In genomic region chr13:27918918-27919255, GRCh38 we compare ENCODE assay signal across 19 cellular contexts. TPM values are rescaled to one million over a fixed set of nuclear protein-coding genes. Genes with fewer than 3 reads are reported as not detected.
DNase-seq lines count a peak whose midpoint lies in the region; ATAC-seq and TF ChIP-seq lines count a peak whose summit lies in the region.
"Had no signal": no experiment of that assay in that cellular context is flagged by ENCODE, and none has a peak within 500 bp of the region (broad histone marks: within the 10 kb centered on the region; RNA-seq: fewer than 3 reads in every experiment).

No MANE protein-coding gene starts in this region.

- CTCF ChIA-PET in activated CD4-positive, alpha-beta T cell treated with anti-CD3 and anti-CD28 coated beads, Interleukin-2, amount 10 ng/mL, durations not matched to agents 7 days and 5 days (lab: Charles Lee): interaction anchor here (1.3 to 1.8 kb wide), 2 partner anchors 57 to 123 kb away, joined by 4 to 6 read pairs; no protein-coding TSS in a partner anchor
- CTCF ChIA-PET in Panc1 (lab: Charles Lee): no interaction called here

- peaks cover 3% of the 10 kb centered on the region; the same call in 1 of the 2 replicates for H3K4me1 ChIP-seq in Panc1 (ENCODE audit: control insufficient read depth, insufficient read depth, low read length)
- H3K4me1 ChIP-seq in hepatocyte (ENCODE audit: insufficient read depth): peaks cover 19% of the 10 kb centered on the region
- H3K4me1 ChIP-seq in osteoblast (ENCODE audit: insufficient read depth, low read length): no peaks in the 10 kb centered on the region
- H3K4me1 ChIP-seq in upper lobe of right lung: peaks cover 35% of the 10 kb centered on the region

- in situ Hi-C loops in Panc1 (cut with HindIII; ENCODE audit: low pct_unique_long_range_greater_than_20kb, low sequenced_read_pairs): no loop called here

- TF ChIP-seq CTCF in Panc1 (IDR thresholded peaks at IDR 0.05): no peak
- TF ChIP-seq CTCF in hepatocyte (IDR thresholded peaks at IDR 0.05; ENCODE audit: poor library complexity): no peak
- no peak for TF ChIP-seq CTCF in osteoblast (IDR thresholded peaks at IDR 0.05; ENCODE audit: extremely low read depth, low read depth, low read length)
- TF ChIP-seq CTCF in upper lobe of right lung (IDR thresholded peaks at IDR 0.05): no peak

- H3K27me3 ChIP-seq in Panc1 (ENCODE audit: control insufficient read depth, insufficient read depth, low read length) (no peaks in the 10 kb centered on the region), hepatocyte (peaks cover 98% of the 10 kb centered on the region), osteoblast (ENCODE audit: insufficient read depth, low read length) (peaks cover 87% of the 10 kb centered on the region), upper lobe of right lung (peaks cover 100% of the 10 kb centered on the region)

- H3K79me2 ChIP-seq in hepatocyte: no peaks in the 10 kb centered on the region
- no peaks in the 10 kb centered on the region for H3K79me2 ChIP-seq in osteoblast (ENCODE audit: insufficient read depth, low read length)

- peaks cover 6% of the 10 kb centered on the region for H3K36me3 Mint-ChIP-seq in activated CD4-positive, alpha-beta T cell treated with anti-CD3 and anti-CD28 coated beads, Interleukin-2, amount 10 ng/mL, durations not matched to agents 7 days and 5 days (ENCODE audit: low read depth)

- H3K27me3 Mint-ChIP-seq in activated CD4-positive, alpha-beta T cell treated with anti-CD3 and anti-CD28 coated beads, Interleukin-2, amount 10 ng/mL, durations not matched to agents 7 days and 5 days: peaks cover 82% of the 10 kb centered on the region

- ATAC-seq in Panc1: no peak
- ATAC-seq in Right ventricle myocardium superior (ENCODE audit: poor library complexity): no peak
- ATAC-seq in upper lobe of right lung: no peak
- ATAC-seq: K562 had no signal

- no peak overlapping the region for H3K4me3 Mint-ChIP-seq in activated CD4-positive, alpha-beta T cell treated with anti-CD3 and anti-CD28 coated beads, Interleukin-2, amount 10 ng/mL, durations not matched to agents 7 days and 5 days
- H3K4me3 Mint-ChIP-seq: HFFc6 had no signal

- H2AFZ ChIP-seq in hepatocyte: no peak overlapping the region
- no peak overlapping the region for H2AFZ ChIP-seq in osteoblast (ENCODE audit: low read length)

- H4K20me1 ChIP-seq in hepatocyte (ENCODE audit: insufficient read depth, poor library complexity, severe bottlenecking) (no peaks in the 10 kb centered on the region), osteoblast (ENCODE audit: insufficient read depth, low read length) (no peaks in the 10 kb centered on the region)

- H3K4me3 ChIP-seq in Panc1 (ENCODE audit: low read depth in 2 of 2, low read length in 2 of 2) (peak overlapping the region; percentile 35 to 57; a peak in 3 of 4 replicates), hepatocyte (no peak overlapping the region), osteoblast (ENCODE audit: insufficient read depth, low read length) (no peak overlapping the region), upper lobe of right lung (no peak overlapping the region)
- H3K4me3 ChIP-seq: K562 had no signal

- POLR2A ChIA-PET in activated CD4-positive, alpha-beta T cell treated with anti-CD3 and anti-CD28 coated beads, Interleukin-2, amount 10 ng/mL, durations not matched to agents 7 days and 5 days (lab: Charles Lee): no interaction called here
- POLR2A ChIA-PET in Panc1 (lab: Charles Lee): no interaction called here

- intact Hi-C loops in Panc1 (cut with micrococcal nuclease; ENCODE audit: unreplicated experiment) (no loop called here), Right ventricle myocardium superior (cut with DNase I) (no loop called here), upper lobe of right lung (cut with DNase I) (no loop called here)

- no peaks in the 10 kb centered on the region for H3K9me3 Mint-ChIP-seq in activated CD4-positive, alpha-beta T cell treated with anti-CD3 and anti-CD28 coated beads, Interleukin-2, amount 10 ng/mL, durations not matched to agents 7 days and 5 days
- H3K9me3 Mint-ChIP-seq: HFFc6 had no signal

- H3K27ac Mint-ChIP-seq in activated CD4-positive, alpha-beta T cell treated with anti-CD3 and anti-CD28 coated beads, Interleukin-2, amount 10 ng/mL, durations not matched to agents 7 days and 5 days: peak overlapping the region; percentile 36
- H3K27ac Mint-ChIP-seq: HFFc6 had no signal

- no peaks in the 10 kb centered on the region for H3K9me3 ChIP-seq in Panc1 (ENCODE audit: control insufficient read depth, insufficient read depth, low read depth, low read length)
- H3K9me3 ChIP-seq in hepatocyte (ENCODE audit: low read depth): no peaks in the 10 kb centered on the region
- no peaks in the 10 kb centered on the region for H3K9me3 ChIP-seq in osteoblast (ENCODE audit: low read depth, low read length)
- no peaks in the 10 kb centered on the region for H3K9me3 ChIP-seq in upper lobe of right lung

- H3K36me3 ChIP-seq in Panc1 (ENCODE audit: control insufficient read depth, insufficient read depth, low read length) (no peaks in the 10 kb centered on the region), hepatocyte (replicated peaks; ENCODE audit: insufficient read depth, low read depth) (no peaks in the 10 kb centered on the region), osteoblast (ENCODE audit: insufficient read depth, low read length) (no peaks in the 10 kb centered on the region), upper lobe of right lung (no peaks in the 10 kb centered on the region)

- peak overlapping the region; percentile 81 for H3K4me2 ChIP-seq in hepatocyte
- H3K4me2 ChIP-seq in osteoblast (ENCODE audit: insufficient read depth, low read length): no peak overlapping the region

- H3K27ac ChIP-seq in Panc1 (ENCODE audit: low read length): peak overlapping the region; percentile 86
- H3K27ac ChIP-seq in hepatocyte: no peak overlapping the region
- H3K27ac ChIP-seq in osteoblast (ENCODE audit: low read depth, low read length): no peak overlapping the region
- H3K27ac ChIP-seq in upper lobe of right lung: no peak overlapping the region
- H3K27ac ChIP-seq: HL-60 had no signal

- no peak for DNase-seq in activated CD4-positive, alpha-beta T cell treated with anti-CD3 and anti-CD28 coated beads, Interleukin-2, amount 10 ng/mL, durations not matched to agents 7 days and 5 days
- no peak for DNase-seq in activated CD4-positive, alpha-beta T cell treated with anti-CD3 and anti-CD28 coated beads for 4 hours
- no peak for DNase-seq in Panc1 (ENCODE audit: low read depth, low spot score)
- DNase-seq in hepatocyte (ENCODE audit: low spot score): no peak
- DNase-seq in osteoblast (ENCODE audit: insufficient read length, low spot score, missing footprints): peak; percentile 30
- DNase-seq in Right ventricle myocardium superior: no peak
- DNase-seq in RKO (ENCODE audit: low spot score): no peak
- DNase-seq in upper lobe of right lung: no peak
- DNase-seq: 8988T; C1 segment of cervical spinal cord; COR-L47; HFFc6; NCI-H1436; NCI-H2227 treated with DMSO at 0.1 percent for 48 hours; NCI-H526 treated with DMSO at 0.1 percent for 48 hours; NK-92 treated with Interleukin-12 subunit alpha and Interleukin-12 subunit beta, amount 100 ng/mL, for 24 hours; OCI-M1 had no signal

- peaks cover 15% of the 10 kb centered on the region for H3K4me1 Mint-ChIP-seq in activated CD4-positive, alpha-beta T cell treated with anti-CD3 and anti-CD28 coated beads, Interleukin-2, amount 10 ng/mL, durations not matched to agents 7 days and 5 days

- BruUV-seq in Panc1 (replicated peaks; lab: Mats Ljungman, UMichigan): no TSS peak

- no peaks in the 10 kb centered on the region for H3K9me2 ChIP-seq in hepatocyte (replicated peaks; ENCODE audit: insufficient read depth)

- 25% methylated on average over 14 of the region's 14 CpGs for WGBS in hepatocyte (ENCODE audit: low lambda C conversion rate, missing lambda C conversion rate)

RNA-seq across cellular contexts. Expression of gene PDX1, which starts 0.9 kb away (rescaled TPM):
- total RNA-seq in activated CD4-positive, alpha-beta T cell treated with anti-CD3 and anti-CD28 coated beads, Interleukin-2, amount 10 ng/mL, durations not matched to agents 7 days and 5 days: not detected
- total RNA-seq in Panc1 (2021; ENCODE audit: unreplicated experiment) (3.4 TPM), hepatocyte (0.20 and 1.3 TPM in 2 replicates), osteoblast (not detected in 2 replicates), Right ventricle myocardium superior (not detected), upper lobe of right lung (not detected)
- polyA plus RNA-seq in Panc1 (2012; ENCODE audit: insufficient read length): 2.9 TPM
- 0.95 and 1.8 TPM in 2 replicates for polyA plus RNA-seq in hepatocyte
- total RNA-seq: HFFc6, K562 had no signal
- polyA plus RNA-seq: K562 had no signal

RNA-seq across cellular contexts. Expression of gene CDX2, which starts 50.2 kb away (rescaled TPM):
- not detected for total RNA-seq in activated CD4-positive, alpha-beta T cell treated with anti-CD3 and anti-CD28 coated beads, Interleukin-2, amount 10 ng/mL, durations not matched to agents 7 days and 5 days
- 5.1 TPM for total RNA-seq in Panc1 (2021; ENCODE audit: unreplicated experiment)
- 4.9 TPM for polyA plus RNA-seq in Panc1 (2012; ENCODE audit: insufficient read length)
- total RNA-seq in hepatocyte: 34.6 and 40.0 TPM in 2 replicates
- polyA plus RNA-seq in hepatocyte: 52.4 and 60.6 TPM in 2 replicates
- not detected in 2 replicates for total RNA-seq in osteoblast
- total RNA-seq in Right ventricle myocardium superior: not detected
- total RNA-seq in upper lobe of right lung: not detected
- total RNA-seq: HFFc6 had no signal
- polyA plus RNA-seq: K562 had no signal

Comparison
In these comparisons a context has a peak if more than half of its experiments do, and no peak if none do; other contexts are left out.
1. H3K4me3 ChIP-seq: peak in Panc1 (2 of 2); none in hepatocyte (single experiment), osteoblast (single experiment) and upper lobe of right lung (single experiment).